17 cellular contexts compared by ENCODE assay signal in the genomic region with DNA sequence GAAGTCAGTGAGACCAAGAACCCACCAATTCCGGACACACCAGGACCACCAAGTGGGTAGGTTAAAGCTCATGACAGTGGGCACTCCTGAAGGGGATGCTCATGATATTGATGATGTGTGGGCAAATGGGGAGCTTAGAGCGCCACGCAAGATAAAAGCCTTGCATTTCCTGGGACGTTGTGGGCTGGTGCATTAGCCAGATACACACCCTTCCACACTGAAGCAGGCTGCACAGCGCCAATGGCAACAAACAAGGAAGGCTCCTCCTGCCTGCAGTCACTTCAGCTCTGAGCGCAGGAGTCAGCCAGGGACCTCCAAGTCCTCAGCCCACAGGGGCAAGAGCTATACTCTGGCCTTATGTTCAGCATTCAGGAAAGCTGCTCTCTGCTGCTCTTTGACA. TPM values are rescaled to one million over a fixed set of nuclear protein-coding genes. Genes with fewer than 3 reads are reported as not detected.
DNase-seq lines count a peak whose midpoint lies in the region; ATAC-seq and TF ChIP-seq lines count a peak whose summit lies in the region.
"Had no signal": no experiment of that assay in that cellular context is flagged by ENCODE, and none has a peak within 500 bp of the region (broad histone marks: within the 10 kb centered on the region; RNA-seq: fewer than 3 reads in every experiment).

No MANE protein-coding gene starts in this region.

- BruUV-seq in Calu3 (replicated peaks; lab: Mats Ljungman, UMichigan), result no TSS peak

- H3K9me3 ChIP-seq in RWPE2 (ENCODE audit: severe bottlenecking) (no peaks in the 10 kb centered on the region), spleen (no peaks in the 10 kb centered on the region)
- H3K9me3 ChIP-seq: heart right ventricle, psoas muscle had no signal

- H3K4me3 ChIP-seq in RWPE2 (ENCODE audit: severe bottlenecking) (no peak overlapping the region), spleen (no peak overlapping the region)
- H3K4me3 ChIP-seq: heart right ventricle, psoas muscle had no signal

- no peak for TF ChIP-seq CTCF in activated CD8-positive, alpha-beta T cell treated with anti-CD3 and anti-CD28 coated beads for 36 hours (IDR thresholded peaks at IDR 0.05)
- TF ChIP-seq CTCF in RWPE2 (IDR thresholded peaks at IDR 0.05; ENCODE audit: poor library complexity, severe bottlenecking) (no peak), spleen (IDR thresholded peaks at IDR 0.05 in 8 of 11, conservative IDR thresholded peaks at IDR 0.05 in 3 of 11) (no peak), Calu3 (IDR thresholded peaks at IDR 0.05; ENCODE audit: unreplicated experiment) (no peak)

- peak overlapping the region; percentile 39 for H3K27ac ChIP-seq in RWPE2 (ENCODE audit: poor library complexity, severe bottlenecking)
- peak overlapping the region in 1 of 8 donors; percentile 21 for H3K27ac ChIP-seq in spleen
- H3K27ac ChIP-seq: psoas muscle had no signal

- WGBS in spleen, 5 donors, result 83 to 89% (median 85%) methylated on average over 6 of the region's 6 CpGs

- peak overlapping the region; percentile 20 for H3K27ac Mint-ChIP-seq in activated CD8-positive, alpha-beta T cell treated with anti-CD3 and anti-CD28 coated beads, Interleukin-2, amount 10 ng/mL, durations not matched to agents 7 days and 5 days
- no peak overlapping the region for H3K27ac Mint-ChIP-seq in activated CD8-positive, alpha-beta T cell treated with anti-CD3 and anti-CD28 coated beads for 36 hours
- no peak overlapping the region for H3K27ac Mint-ChIP-seq in Calu3 (ENCODE audit: unreplicated experiment)
- H3K27ac Mint-ChIP-seq: activated B cell treated with CpG ODN at 0.5 μM for 24 hours had no signal

- H3K27me3 Mint-ChIP-seq in activated CD8-positive, alpha-beta T cell treated with anti-CD3 and anti-CD28 coated beads, Interleukin-2, amount 10 ng/mL, durations not matched to agents 7 days and 5 days (ENCODE audit: low read depth), result no peaks in the 10 kb centered on the region
- H3K27me3 Mint-ChIP-seq in activated CD8-positive, alpha-beta T cell treated with anti-CD3 and anti-CD28 coated beads for 36 hours, result no peaks in the 10 kb centered on the region
- no peaks in the 10 kb centered on the region for H3K27me3 Mint-ChIP-seq in Calu3 (ENCODE audit: unreplicated experiment)
- H3K27me3 Mint-ChIP-seq: activated B cell treated with CpG ODN at 0.5 μM for 24 hours had no signal

- no peak overlapping the region for H3K4me3 Mint-ChIP-seq in activated CD8-positive, alpha-beta T cell treated with anti-CD3 and anti-CD28 coated beads, Interleukin-2, amount 10 ng/mL, durations not matched to agents 7 days and 5 days
- H3K4me3 Mint-ChIP-seq in activated CD8-positive, alpha-beta T cell treated with anti-CD3 and anti-CD28 coated beads for 36 hours, result no peak overlapping the region
- H3K4me3 Mint-ChIP-seq in Calu3 (ENCODE audit: low read depth, unreplicated experiment), result no peak overlapping the region
- H3K4me3 Mint-ChIP-seq: activated B cell treated with CpG ODN at 0.5 μM for 24 hours, neural crest cell had no signal

- no peaks in the 10 kb centered on the region for H3K27me3 ChIP-seq in RWPE2 (ENCODE audit: insufficient read depth, poor library complexity, severe bottlenecking)
- no peaks in the 10 kb centered on the region for H3K27me3 ChIP-seq in spleen (replicated peaks in 1 of 7)

- H3K4me1 ChIP-seq in RWPE2 (ENCODE audit: insufficient read depth, poor library complexity, severe bottlenecking) (peaks cover 8% of the 10 kb centered on the region), spleen (peaks cover 0 to 15% (median 10%) of the 10 kb centered on the region in 6 donors)

- intact Hi-C loops in activated CD8-positive, alpha-beta T cell treated with anti-CD3 and anti-CD28 coated beads for 36 hours (cut with micrococcal nuclease), result loop anchor here (5.0 kb wide), 1 partner anchor 51 kb away; no protein-coding TSS in a partner anchor
- intact Hi-C loops in spleen (cut with DNase I; ENCODE audit: low total_unique reads) (loop anchor here (10.0 kb wide), 2 partner anchors 54 to 254 kb away; no protein-coding TSS in a partner anchor), Calu3 (cut with micrococcal nuclease; ENCODE audit: unreplicated experiment) (loop anchor here (1.0 to 10.0 kb wide), 3 partner anchors 50 to 314 kb away; no protein-coding TSS in a partner anchor)

- H3K36me3 ChIP-seq in RWPE2 (ENCODE audit: low read depth) (peaks cover 18% of the 10 kb centered on the region), spleen (peaks cover 0 to 58% (median under 1%) of the 10 kb centered on the region in 6 donors)

- no peak for ATAC-seq in activated CD8-positive, alpha-beta T cell treated with anti-CD3 and anti-CD28 coated beads, Interleukin-2, amount 10 ng/mL, durations not matched to agents 7 days and 5 days
- no peak for ATAC-seq in activated CD8-positive, alpha-beta T cell treated with anti-CD3 and anti-CD28 coated beads for 36 hours
- ATAC-seq in RWPE2 (ENCODE audit: low read depth), result no peak; the same call in 2 of the 3 replicates
- ATAC-seq in esophagus mucosa, result peak; percentile 19

- H3K4me1 Mint-ChIP-seq in activated CD8-positive, alpha-beta T cell treated with anti-CD3 and anti-CD28 coated beads, Interleukin-2, amount 10 ng/mL, durations not matched to agents 7 days and 5 days (ENCODE audit: low read depth), result peaks cover 8% of the 10 kb centered on the region
- peaks cover 5% of the 10 kb centered on the region for H3K4me1 Mint-ChIP-seq in activated CD8-positive, alpha-beta T cell treated with anti-CD3 and anti-CD28 coated beads for 36 hours (ENCODE audit: low read depth)
- H3K4me1 Mint-ChIP-seq in Calu3 (ENCODE audit: low read depth, unreplicated experiment), result peaks cover 9% of the 10 kb centered on the region

- no peaks in the 10 kb centered on the region for H3K9me3 Mint-ChIP-seq in activated CD8-positive, alpha-beta T cell treated with anti-CD3 and anti-CD28 coated beads, Interleukin-2, amount 10 ng/mL, durations not matched to agents 7 days and 5 days (ENCODE audit: insufficient read depth)
- no peaks in the 10 kb centered on the region for H3K9me3 Mint-ChIP-seq in activated CD8-positive, alpha-beta T cell treated with anti-CD3 and anti-CD28 coated beads for 36 hours
- H3K9me3 Mint-ChIP-seq in Calu3 (ENCODE audit: low read depth, unreplicated experiment), result no peaks in the 10 kb centered on the region
- H3K9me3 Mint-ChIP-seq: activated B cell treated with CpG ODN at 0.5 μM for 24 hours, neural crest cell had no signal

- peaks cover under 1% of the 10 kb centered on the region for H3K36me3 Mint-ChIP-seq in activated CD8-positive, alpha-beta T cell treated with anti-CD3 and anti-CD28 coated beads, Interleukin-2, amount 10 ng/mL, durations not matched to agents 7 days and 5 days (ENCODE audit: low read depth)
- no peaks in the 10 kb centered on the region for H3K36me3 Mint-ChIP-seq in activated CD8-positive, alpha-beta T cell treated with anti-CD3 and anti-CD28 coated beads for 36 hours (ENCODE audit: low read depth)
- H3K36me3 Mint-ChIP-seq in Calu3 (ENCODE audit: insufficient read depth, unreplicated experiment), result peaks cover 6% of the 10 kb centered on the region

- POLR2A ChIA-PET in activated CD8-positive, alpha-beta T cell treated with anti-CD3 and anti-CD28 coated beads, Interleukin-2, amount 10 ng/mL, durations not matched to agents 7 days and 5 days (lab: Charles Lee), result interaction anchor here (0.5 to 1.7 kb wide), 4 partner anchors 15 to 138 kb away, joined by 3 to 5 read pairs (median 4); a partner anchor contains a TSS
- POLR2A ChIA-PET in activated CD8-positive, alpha-beta T cell treated with anti-CD3 and anti-CD28 coated beads for 36 hours (lab: Charles Lee), result no interaction called here

- DNase-seq in activated CD8-positive, alpha-beta T cell treated with anti-CD3 and anti-CD28 coated beads, Interleukin-2, amount 10 ng/mL, durations not matched to agents 7 days and 5 days, result no peak
- no peak for DNase-seq in activated CD8-positive, alpha-beta T cell treated with anti-CD3 and anti-CD28 coated beads for 36 hours
- DNase-seq in RWPE2 (ENCODE audit: low spot score), result no peak
- DNase-seq in spleen, result peak; percentile 64
- DNase-seq in NCI-H1930 (lab: John Stamatoyannopoulos, UW), result no peak
- DNase-seq in Calu3, result no peak
- DNase-seq in stimulated activated CD8-positive, alpha-beta memory T cell treated with anti-CD3 and anti-CD28 coated beads, Interleukin-4, amount 100 ng/mL, for 48 hours, result no peak
- DNase-seq: activated B cell treated with CpG ODN at 0.5 μM for 24 hours; activated CD4-positive, alpha-beta T cell treated with anti-CD3 and anti-CD28 coated beads, Interleukin-2, amount 50 U/mL, for 4 hours; activated gamma-delta T cell treated with Interleukin-2 at 50 U/mL for 16 hours; activated T-cell treated with anti-CD3 and anti-CD28 coated beads, Interleukin-2, amount 50 U/mL, for 1 hour; NCI-H510A; psoas muscle; stimulated activated naive CD4-positive, alpha-beta T cell had no signal

- CTCF ChIA-PET in activated CD8-positive, alpha-beta T cell treated with anti-CD3 and anti-CD28 coated beads, Interleukin-2, amount 10 ng/mL, durations not matched to agents 7 days and 5 days (lab: Charles Lee), result interaction anchor here (0.8 to 2.6 kb wide), 14 partner anchors 8 to 267 kb away, joined by 3 to 34 read pairs (median 6); a partner anchor contains a TSS
- CTCF ChIA-PET in activated CD8-positive, alpha-beta T cell treated with anti-CD3 and anti-CD28 coated beads for 36 hours (lab: Charles Lee), result interaction anchor here (0.7 to 3.1 kb wide), 10 partner anchors 13 to 255 kb away, joined by 3 to 35 read pairs (median 4); a partner anchor contains a TSS
- CTCF ChIA-PET in Calu3 (lab: Charles Lee), result interaction anchor here (0.8 to 1.5 kb wide), 6 partner anchors 8 to 338 kb away, joined by 3 to 8 read pairs (median 4); no protein-coding TSS in a partner anchor

- no peak for TF ChIP-seq POLR2A in spleen (IDR thresholded peaks at IDR 0.05)

RNA-seq across cellular contexts. Expression of a gene that starts 20.6 kb away (rescaled TPM):
- total RNA-seq in activated CD8-positive, alpha-beta T cell treated with anti-CD3 and anti-CD28 coated beads, Interleukin-2, amount 10 ng/mL, durations not matched to agents 7 days and 5 days, result 10 to 100 TPM; 14.9 to 17.4 TPM
- 10 to 100 TPM; 12.7 to 13.3 TPM for total RNA-seq in activated CD8-positive, alpha-beta T cell treated with anti-CD3 and anti-CD28 coated beads for 36 hours
- total RNA-seq in esophagus mucosa (14.3 TPM), spleen (10 to 100 TPM; 12.0 to 23.1 (median 17.9) TPM), Calu3 (2022) (10.0 and 14.5 TPM in 2 replicates)
- 10 to 100 TPM; 28.0 to 34.7 (median 30.1) TPM for polyA plus RNA-seq in spleen

RNA-seq across cellular contexts. Expression of a gene that starts 27.7 kb away (rescaled TPM):
- under 1 TPM; 0.61 to 0.68 TPM for total RNA-seq in activated CD8-positive, alpha-beta T cell treated with anti-CD3 and anti-CD28 coated beads, Interleukin-2, amount 10 ng/mL, durations not matched to agents 7 days and 5 days
- under 1 TPM; 0.70 to 0.74 TPM for total RNA-seq in activated CD8-positive, alpha-beta T cell treated with anti-CD3 and anti-CD28 coated beads for 36 hours
- 15.5 TPM for total RNA-seq in esophagus mucosa
- 10 to 100 TPM; 37.1 to 85.7 (median 59.0) TPM for total RNA-seq in spleen
- polyA plus RNA-seq in spleen, result 10 to 100 TPM in 1 of 3 donors, 1 to 10 TPM in 2; 3.5 to 19.2 (median 6.6) TPM
- total RNA-seq in Calu3 (2022), result 2.5 and 4.3 TPM in 2 replicates
